Comparison of ENCODE assay signal across 8 cellular contexts in genomic region chr1:19436716-19437476, GRCh38. TPM values are rescaled to one million over a fixed set of nuclear protein-coding genes. Genes with fewer than 3 reads are reported as not detected.
DNase-seq lines count a peak whose midpoint lies in the region; ATAC-seq and TF ChIP-seq lines count a peak whose summit lies in the region.

No MANE protein-coding gene starts in this region.

- H3K27ac Mint-ChIP-seq in activated naive CD8-positive, alpha-beta T cell treated with anti-CD3 and anti-CD28 coated beads, Interleukin-2, amount 50 U/mL, for 24 hours, result peak overlapping the region; percentile 94
- H3K27ac Mint-ChIP-seq in neural progenitor cell, result no peak overlapping the region

- no peaks in the 10 kb centered on the region for H3K9me3 ChIP-seq in smooth muscle cell (replicated peaks; ENCODE audit: low read depth)
- no peaks in the 10 kb centered on the region for H3K9me3 ChIP-seq in neural progenitor cell (ENCODE audit: low read depth)

- no peaks in the 10 kb centered on the region for H3K27me3 Mint-ChIP-seq in activated naive CD8-positive, alpha-beta T cell treated with anti-CD3 and anti-CD28 coated beads, Interleukin-2, amount 50 U/mL, for 24 hours
- no peaks in the 10 kb centered on the region for H3K27me3 Mint-ChIP-seq in neural progenitor cell (ENCODE audit: insufficient read depth, low read depth)

- peaks cover 29% of the 10 kb centered on the region for H3F3A ChIP-seq in smooth muscle cell (ENCODE audit: low read depth)
- H3F3A ChIP-seq in neural progenitor cell (ENCODE audit: low read depth), result no peaks in the 10 kb centered on the region

- peak overlapping the region; percentile 38 for H3K9ac ChIP-seq in smooth muscle cell (ENCODE audit: low read depth)
- H3K9ac ChIP-seq in neural progenitor cell, result no peak overlapping the region

- peaks cover 87% of the 10 kb centered on the region for H3K4me1 Mint-ChIP-seq in activated naive CD8-positive, alpha-beta T cell treated with anti-CD3 and anti-CD28 coated beads, Interleukin-2, amount 50 U/mL, for 24 hours
- peaks cover 36% of the 10 kb centered on the region for H3K4me1 Mint-ChIP-seq in neural progenitor cell

- H2AFZ ChIP-seq in smooth muscle cell (ENCODE audit: low read depth) (no peak overlapping the region), neural progenitor cell (replicated peaks) (no peak overlapping the region)

- H3K79me2 ChIP-seq in smooth muscle cell (ENCODE audit: low read depth), result peaks cover 90% of the 10 kb centered on the region
- peaks cover 97% of the 10 kb centered on the region for H3K79me2 ChIP-seq in neural progenitor cell (ENCODE audit: low read depth)

- no peaks in the 10 kb centered on the region for H3K9me3 Mint-ChIP-seq in activated naive CD8-positive, alpha-beta T cell treated with anti-CD3 and anti-CD28 coated beads, Interleukin-2, amount 50 U/mL, for 24 hours
- H3K9me3 Mint-ChIP-seq in neural progenitor cell, result no peaks in the 10 kb centered on the region

- no peak for ATAC-seq in activated naive CD8-positive, alpha-beta T cell treated with anti-CD3 and anti-CD28 coated beads, Interleukin-2, amount 50 U/mL, for 24 hours
- no peak for ATAC-seq in GM21381 (IDR thresholded peaks at IDR 0.05; ENCODE audit: unreplicated experiment)

- H4K20me1 ChIP-seq in smooth muscle cell (ENCODE audit: low read depth) (peaks cover 98% of the 10 kb centered on the region), neural progenitor cell (ENCODE audit: low read depth) (peaks cover 57% of the 10 kb centered on the region)

- H3K4me3 Mint-ChIP-seq in activated naive CD8-positive, alpha-beta T cell treated with anti-CD3 and anti-CD28 coated beads, Interleukin-2, amount 50 U/mL, for 24 hours, result no peak overlapping the region
- no peak overlapping the region for H3K4me3 Mint-ChIP-seq in neural progenitor cell

- H3K27ac ChIP-seq in smooth muscle cell (ENCODE audit: low read depth) (peak overlapping the region; percentile 89), neural progenitor cell (no peak overlapping the region)

- DNase-seq in M059J (ENCODE audit: low read depth) (peak; percentile 69), inferior parietal cortex (ENCODE audit: extremely low spot score) (peak; percentile 53), smooth muscle cell (lab: John Stamatoyannopoulos, UW; ENCODE audit: unreplicated experiment) (no peak), neural progenitor cell (ENCODE audit: low spot score) (no peak), DMS 273 treated with DMSO at 0.1 percent for 48 hours (lab: John Stamatoyannopoulos, UW) (no peak)
- no peak for DNase-seq in activated naive CD8-positive, alpha-beta T cell treated with anti-CD3 and anti-CD28 coated beads, Interleukin-2, amount 50 U/mL, for 24 hours
- DNase-seq in stimulated activated CD4-positive, alpha-beta T cell treated with anti-CD3 and anti-CD28 coated beads, Interleukin-2, amount 100 ng/mL, for 48 hours, result no peak

- no peak overlapping the region for H3K4me3 ChIP-seq in smooth muscle cell
- no peak overlapping the region for H3K4me3 ChIP-seq in neural progenitor cell

- H3K27me3 ChIP-seq in smooth muscle cell (ENCODE audit: low read depth) (no peaks in the 10 kb centered on the region), neural progenitor cell (no peaks in the 10 kb centered on the region)

- H3K36me3 ChIP-seq in smooth muscle cell (ENCODE audit: low read depth) (no peaks in the 10 kb centered on the region), neural progenitor cell (no peaks in the 10 kb centered on the region)

- 64% methylated on average over 8 of the region's 8 CpGs for WGBS in smooth muscle cell (ENCODE audit: low lambda C conversion rate)

- peaks cover 38% of the 10 kb centered on the region for H3K36me3 Mint-ChIP-seq in activated naive CD8-positive, alpha-beta T cell treated with anti-CD3 and anti-CD28 coated beads, Interleukin-2, amount 50 U/mL, for 24 hours (ENCODE audit: low read depth)
- H3K36me3 Mint-ChIP-seq in neural progenitor cell, result peaks cover 10% of the 10 kb centered on the region

- H3K4me1 ChIP-seq in smooth muscle cell (ENCODE audit: low read depth), result peaks cover 15% of the 10 kb centered on the region
- peaks cover 3% of the 10 kb centered on the region for H3K4me1 ChIP-seq in neural progenitor cell

- peak overlapping the region; percentile 60 for H3K4me2 ChIP-seq in smooth muscle cell
- H3K4me2 ChIP-seq in neural progenitor cell, result no peak overlapping the region

- TF ChIP-seq CTCF in smooth muscle cell (IDR thresholded peaks at IDR 0.05; ENCODE audit: borderline replicate concordance, insufficient read depth, poor library complexity, severe bottlenecking), result no peak
- no peak for TF ChIP-seq CTCF in neural progenitor cell (IDR thresholded peaks at IDR 0.05)

RNA-seq across cellular contexts. Expression of gene CAPZB, which starts 48.4 kb away (rescaled TPM):
- total RNA-seq in M059J (2014; rRNA removed; shearing (Covaris generic)), result 183 and 192 TPM in 2 replicates
- total RNA-seq in smooth muscle cell (205 and 209 TPM in 2 replicates), neural progenitor cell (ENCODE audit: low replicate concordance) (134 and 198 TPM in 2 replicates)
- 405 TPM in 2 replicates for polyA plus RNA-seq in smooth muscle cell

Comparison
In these comparisons a context has a peak if more than half of its experiments do, and no peak if none do; other contexts are left out.
1. DNase-seq: peak in M059J (single experiment) and inferior parietal cortex (single experiment); none in activated naive CD8-positive, alpha-beta T cell treated with anti-CD3 and anti-CD28 coated beads, Interleukin-2, amount 50 U/mL, for 24 hours (single experiment), smooth muscle cell (single experiment), neural progenitor cell (single experiment), DMS 273 treated with DMSO at 0.1 percent for 48 hours (single experiment) and stimulated activated CD4-positive, alpha-beta T cell treated with anti-CD3 and anti-CD28 coated beads, Interleukin-2, amount 100 ng/mL, for 48 hours (0 of 2).